Comparison of ENCODE assay signal across 8 cellular contexts in genomic region chr12:129193263-129193871, GRCh38.
DNase-seq lines count a peak whose midpoint lies in the region; ATAC-seq and TF ChIP-seq lines count a peak whose summit lies in the region.

No MANE protein-coding gene starts in this region.

- no peak overlapping the region for H4K8ac ChIP-seq in IMR-90 (ENCODE audit: low read depth in 2 of 2, low read length in 2 of 2)

- no peak overlapping the region for H2BK15ac ChIP-seq in IMR-90 (ENCODE audit: low read depth, low read length)

- H3K9me2 ChIP-seq in SK-N-SH: no peaks in the 10 kb centered on the region

- POLR2A ChIA-PET in SK-N-SH (lab: Yijun Ruan, JAX): no interaction called here
- POLR2A ChIA-PET in IMR-90 (lab: Charles Lee; ENCODE audit: unreplicated experiment): no interaction called here

- DNase-seq in SK-N-SH: peak; percentile 21
- DNase-seq in IMR-90: no peak
- DNase-seq in astrocyte of the spinal cord (ENCODE audit: low read depth, low spot score): peak; percentile 30
- DNase-seq in mucosa of descending colon: peak in 2 of 3 donors; percentile 58 to 64
- no peak for DNase-seq in tibial artery
- no peak for DNase-seq in ovary

- no peak overlapping the region for H2AK5ac ChIP-seq in IMR-90 (ENCODE audit: low read depth, low read length)

- 35% methylated on average over 4 of the region's 4 CpGs for WGBS in SK-N-SH (ENCODE audit: low lambda C conversion rate)
- WGBS in IMR-90 (ENCODE audit: extremely low coverage in 2 of 2, insufficient read length in 1 of 2), 2 experiments: no CpG with 5 or more reads among the region's 4 CpGs
- 56 to 60% (median 58%) methylated on average over 4 of the region's 4 CpGs for WGBS in ovary, 3 donors

- H3K36me3 ChIP-seq in SK-N-SH (replicated peaks in 1 of 2; ENCODE audit: control insufficient read depth in 1 of 2, insufficient read depth in 2 of 2, low read length in 1 of 2) (no peaks in the 10 kb centered on the region), IMR-90 (ENCODE audit: control insufficient read depth, insufficient read depth, low read length) (no peaks in the 10 kb centered on the region), mucosa of descending colon (ENCODE audit: low read depth) (no peaks in the 10 kb centered on the region), tibial artery (no peaks in the 10 kb centered on the region), ovary (no peaks in the 10 kb centered on the region)

- TF ChIP-seq EP300 in SK-N-SH (IDR thresholded peaks at IDR 0.05; ENCODE audit: borderline replicate concordance in 1 of 2, low read depth in 1 of 2, low read length in 1 of 2): no peak
- no peak for TF ChIP-seq EP300 in ovary (IDR thresholded peaks at IDR 0.05)

- no peaks in the 10 kb centered on the region for H4K20me1 ChIP-seq in SK-N-SH (ENCODE audit: insufficient read depth)
- H4K20me1 ChIP-seq in IMR-90 (ENCODE audit: insufficient read depth, low read length): no peaks in the 10 kb centered on the region

- H2BK120ac ChIP-seq in IMR-90 (ENCODE audit: low read depth, low read length): no peak overlapping the region

- H2AK9ac ChIP-seq in IMR-90 (replicated peaks; ENCODE audit: low read depth, low read length, poor library complexity): no peak overlapping the region

- H4K5ac ChIP-seq in IMR-90 (ENCODE audit: low read depth, low read length): no peak overlapping the region

- H3K9ac ChIP-seq in SK-N-SH (no peak overlapping the region), IMR-90 (ENCODE audit: low read depth, low read length) (no peak overlapping the region)

- dilution Hi-C loops in IMR-90 (cut with HindIII; ENCODE audit: low sequenced_read_pairs, unreplicated experiment): no loop called here

- no peaks in the 10 kb centered on the region for H3F3A ChIP-seq in SK-N-SH (replicated peaks; ENCODE audit: insufficient read depth)

- TF ChIP-seq CTCF in SK-N-SH (IDR thresholded peaks at IDR 0.05) (peak; percentile 56), IMR-90 (conservative IDR thresholded peaks at IDR 0.05; ENCODE audit: low read depth, low read length) (peak; percentile 13; the same call in 1 of the 2 replicates), astrocyte of the spinal cord (IDR thresholded peaks at IDR 0.05; ENCODE audit: low read depth, low read length) (peak; percentile 73), mucosa of descending colon (IDR thresholded peaks at IDR 0.05) (peak; percentile 38), tibial artery (IDR thresholded peaks at IDR 0.05) (no peak), ovary (IDR thresholded peaks at IDR 0.05) (no peak)

- no peak overlapping the region for H3K14ac ChIP-seq in IMR-90 (replicated peaks; ENCODE audit: low read depth, low read length)

- H3K4me1 ChIP-seq in SK-N-SH (ENCODE audit: control insufficient read depth in 1 of 2, insufficient read depth in 2 of 2, low read depth in 1 of 2, low read length in 1 of 2) (no peaks in the 10 kb centered on the region), IMR-90 (ENCODE audit: control insufficient read depth, insufficient read depth, low read length) (no peaks in the 10 kb centered on the region), mucosa of descending colon (ENCODE audit: low read depth) (no peaks in the 10 kb centered on the region), tibial artery (no peaks in the 10 kb centered on the region), ovary (ENCODE audit: insufficient read depth) (no peaks in the 10 kb centered on the region)

- in situ Hi-C loops in IMR-90 (cut with MboI; ENCODE audit: low sequenced_read_pairs): no loop called here
- in situ Hi-C loops in astrocyte of the spinal cord (cut with HindIII; ENCODE audit: low sequenced_read_pairs): no loop called here

- no peaks in the 10 kb centered on the region for H3K9me1 ChIP-seq in IMR-90 (ENCODE audit: insufficient read depth, low read length)

- H2AFZ ChIP-seq in SK-N-SH (ENCODE audit: low read depth) (no peak overlapping the region), IMR-90 (replicated peaks; ENCODE audit: low read length, poor library complexity) (no peak overlapping the region)

- no peaks in the 10 kb centered on the region for H3K79me2 ChIP-seq in SK-N-SH (ENCODE audit: insufficient read depth)

- TF ChIP-seq RAD21 in SK-N-SH (IDR thresholded peaks at IDR 0.05; ENCODE audit: low read length) (peak; percentile 31), IMR-90 (IDR thresholded peaks at IDR 0.05; ENCODE audit: low read length) (no peak)

- no peak for ATAC-seq in SK-N-SH treated with all-trans-retinoic acid at 6 μM for 48 hours
- ATAC-seq in IMR-90 (ENCODE audit: low read depth): no peak
- peak; percentile 65 for ATAC-seq in mucosa of descending colon
- ATAC-seq in GM21515 (IDR thresholded peaks at IDR 0.05; ENCODE audit: unreplicated experiment): no peak

- H2BK20ac ChIP-seq in IMR-90 (ENCODE audit: low read depth, low read length): no peak overlapping the region

- H3K23ac ChIP-seq in IMR-90 (ENCODE audit: low read depth, low read length): no peak overlapping the region

- no peak overlapping the region for H3K27ac ChIP-seq in SK-N-SH (ENCODE audit: low read depth in 2 of 2, low read length in 1 of 2)
- no peak overlapping the region for H3K27ac ChIP-seq in IMR-90 (ENCODE audit: insufficient read depth, low read length)
- no peak overlapping the region for H3K27ac ChIP-seq in tibial artery
- no peak overlapping the region for H3K27ac ChIP-seq in ovary

- CTCF ChIA-PET in SK-N-SH (lab: Yijun Ruan, JAX): interaction anchor here (0.6 to 1.4 kb wide), 4 partner anchors 10 to 821 kb away, joined by 3 to 4 read pairs (median 3); no protein-coding TSS in a partner anchor
- CTCF ChIA-PET in IMR-90 (lab: Yijun Ruan, JAX): interaction anchor here (0.6 kb wide), 1 partner anchor 465 kb away, joined by 5 read pairs; no protein-coding TSS in a partner anchor

- TF ChIP-seq POLR2A in IMR-90 (IDR thresholded peaks at IDR 0.05; ENCODE audit: low read depth, low read length) (no peak), ovary (IDR thresholded peaks at IDR 0.05) (no peak)

- H3K4me3 ChIP-seq in SK-N-SH (ENCODE audit: low read depth in 2 of 2, low read length in 1 of 2): no peak overlapping the region; a peak in 1 of 4 replicates
- no peak overlapping the region for H3K4me3 ChIP-seq in IMR-90 (ENCODE audit: insufficient read depth, low read depth, low read length)
- no peak overlapping the region for H3K4me3 ChIP-seq in astrocyte of the spinal cord (ENCODE audit: low read depth, low read length)
- no peak overlapping the region for H3K4me3 ChIP-seq in mucosa of descending colon
- H3K4me3 ChIP-seq in tibial artery: no peak overlapping the region
- no peak overlapping the region for H3K4me3 ChIP-seq in ovary

- intact Hi-C loops in IMR-90 (cut with micrococcal nuclease): no loop called here
- intact Hi-C loops in mucosa of descending colon (cut with DNase I, micrococcal nuclease): no loop called here
- intact Hi-C loops in tibial artery (cut with DNase I; ENCODE audit: low total_unique reads): no loop called here
- intact Hi-C loops in ovary (cut with DNase I): no loop called here

- no peaks in the 10 kb centered on the region for H3K79me1 ChIP-seq in IMR-90 (ENCODE audit: low read depth in 1 of 2, low read length in 2 of 2)

- no peak overlapping the region for H3K18ac ChIP-seq in IMR-90 (ENCODE audit: low read depth, low read length)

- BruUV-seq in IMR-90 (replicated peaks; lab: Mats Ljungman, UMichigan): no TSS peak

- H3K9me3 ChIP-seq in SK-N-SH (no peaks in the 10 kb centered on the region), IMR-90 (ENCODE audit: control insufficient read depth, insufficient read depth, low read length) (peaks cover 16% of the 10 kb centered on the region), mucosa of descending colon (peaks cover 8% of the 10 kb centered on the region), tibial artery (peaks cover 0 to 14% (median 0%) of the 10 kb centered on the region in 3 donors), ovary (no peaks in the 10 kb centered on the region)

- H4K91ac ChIP-seq in IMR-90 (ENCODE audit: insufficient read depth, low read depth, low read length): no peak overlapping the region

- no peak overlapping the region for H3K4ac ChIP-seq in IMR-90 (ENCODE audit: low read depth, low read length)

- H3K27me3 ChIP-seq in SK-N-SH (ENCODE audit: insufficient read depth) (no peaks in the 10 kb centered on the region), IMR-90 (ENCODE audit: control insufficient read depth, insufficient read depth, low read length) (no peaks in the 10 kb centered on the region), tibial artery (no peaks in the 10 kb centered on the region), ovary (no peaks in the 10 kb centered on the region)

- H2BK5ac ChIP-seq in IMR-90 (ENCODE audit: low read depth, low read length, poor library complexity, severe bottlenecking): no peak overlapping the region

- H3K56ac ChIP-seq in IMR-90 (ENCODE audit: extremely low read depth, insufficient read depth, low read length): no peak overlapping the region

- H3K4me2 ChIP-seq in SK-N-SH (no peak overlapping the region), IMR-90 (ENCODE audit: low read depth, low read length) (no peak overlapping the region)

TF ChIP-seq in SK-N-SH, 30 proteins besides CTCF, POLR2A, EP300 and RAD21 (continues in another document):
- TF ChIP-seq YY1 (IDR thresholded peaks at IDR 0.05; ENCODE audit: low read depth): no peak
- TF ChIP-seq MEF2A (IDR thresholded peaks at IDR 0.05; ENCODE audit: borderline replicate concordance, low read depth): no peak
- TF ChIP-seq TEAD4 (IDR thresholded peaks at IDR 0.05; ENCODE audit: borderline replicate concordance, insufficient read depth): no peak
- TF ChIP-seq SMC3 (IDR thresholded peaks at IDR 0.05; ENCODE audit: low read depth, low read length): no peak

TF ChIP-seq in SK-N-SH treated with all-trans-retinoic acid at 6 μM for 48 hours, 23 proteins besides CTCF, POLR2A, EP300 and RAD21 (continues in another document):
- TF ChIP-seq ESRRG (CRISPR knock-in tag; IDR thresholded peaks at IDR 0.05) (no peak), TOX (CRISPR knock-in tag; IDR thresholded peaks at IDR 0.05; ENCODE audit: borderline replicate concordance) (no peak), ARNTL (CRISPR knock-in tag; IDR thresholded peaks at IDR 0.05; ENCODE audit: borderline replicate concordance, low read depth) (no peak), ZNF565 (CRISPR knock-in tag; conservative IDR thresholded peaks at IDR 0.05; ENCODE audit: low read depth) (no peak), ZFP3 (CRISPR knock-in tag; IDR thresholded peaks at IDR 0.05) (no peak), GLIS3 (CRISPR knock-in tag; IDR thresholded peaks at IDR 0.05) (no peak), ISL1 (CRISPR knock-in tag; IDR thresholded peaks at IDR 0.05) (no peak)

TF ChIP-seq in IMR-90, 13 proteins besides CTCF, POLR2A, EP300 and RAD21 (continues in another document):
- TF ChIP-seq SMC3 (IDR thresholded peaks at IDR 0.05; ENCODE audit: low read depth, low read length): no peak
- no peak for TF ChIP-seq NFE2L2 (IDR thresholded peaks at IDR 0.05; ENCODE audit: low read depth, low read length)
- no peak for TF ChIP-seq MAFK (IDR thresholded peaks at IDR 0.05; ENCODE audit: low read depth, low read length)

Comparison
In these comparisons a context has a peak if more than half of its experiments do, and no peak if none do; other contexts are left out.
1. DNase-seq: peak in SK-N-SH (single experiment), astrocyte of the spinal cord (single experiment) and mucosa of descending colon (2 of 3); none in IMR-90 (single experiment), tibial artery (0 of 2) and ovary (0 of 5).
2. CTCF ChIP-seq: peak in SK-N-SH (single experiment), IMR-90 (single experiment), astrocyte of the spinal cord (single experiment) and mucosa of descending colon (single experiment); none in tibial artery (0 of 2) and ovary (0 of 3).